20 cellular contexts compared by ENCODE assay signal in genomic region chr22:29787371-29787980, GRCh38. TPM values are rescaled to one million over a fixed set of nuclear protein-coding genes. Genes with fewer than 3 reads are reported as not detected.
A peak's percentile ranks its signal among the peaks of the same experiment; 100 is the strongest.
DNase-seq lines count a peak whose midpoint lies in the region; ATAC-seq and TF ChIP-seq lines count a peak whose summit lies in the region.
"Had no signal": no experiment of that assay in that cellular context is flagged by ENCODE, and none has a peak within 500 bp of the region (broad histone marks: within the 10 kb centered on the region; RNA-seq: fewer than 3 reads in every experiment).

No MANE protein-coding gene starts in this region.

- H3K27me3 ChIP-seq in osteoblast (ENCODE audit: insufficient read depth, low read length) (no peaks in the 10 kb centered on the region), left ventricle myocardium inferior (ENCODE audit: low read depth) (no peaks in the 10 kb centered on the region)
- H3K27me3 ChIP-seq: cardiac muscle cell had no signal

- H3K4me2 ChIP-seq in osteoblast (ENCODE audit: insufficient read depth, low read length), result no peak overlapping the region

- H3K4me1 ChIP-seq in osteoblast (ENCODE audit: insufficient read depth, low read length) (peaks cover 13% of the 10 kb centered on the region), left ventricle myocardium inferior (peaks cover 13% of the 10 kb centered on the region)

- no peak for DNase-seq in stimulated activated naive CD8-positive, alpha-beta T cell treated with anti-CD3 and anti-CD28 coated beads, Interleukin-15, Interleukin-2, amounts not matched to agents 100 U/mL and 50 U/mL, for 24 hours
- DNase-seq in stimulated activated naive CD8-positive, alpha-beta T cell treated with anti-CD3 and anti-CD28 coated beads, Interleukin-15, amount 100 ng/mL, for 72 hours, result no peak
- DNase-seq in endothelial cell (ENCODE audit: low spot score) (no peak), osteoblast (ENCODE audit: insufficient read length, low spot score, missing footprints) (peak; percentile 22), NCI-H2081 treated with DMSO at 0.1 percent for 48 hours (lab: John Stamatoyannopoulos, UW) (no peak), amygdala (lab: John Stamatoyannopoulos, UW) (no peak), left ventricle myocardium inferior (no peak)
- no peak for DNase-seq in stimulated activated CD4-positive, alpha-beta T cell treated with anti-CD3 and anti-CD28 coated beads, Interleukin-4, amount 100 ng/mL, for 1 hour
- DNase-seq: activated CD4-positive, alpha-beta memory T cell treated with anti-CD3 and anti-CD28 coated beads for 36 hours; activated T-cell treated with anti-CD3 and anti-CD28 coated beads, Interleukin-2, amount 50 U/mL, for 1 hour; C1 segment of cervical spinal cord; erythroblast; GF-D8; NCI-H446 treated with DMSO at 0.1 percent for 48 hours; stimulated activated CD8-positive, alpha-beta memory T cell treated with anti-CD3 and anti-CD28 coated beads, Interleukin-4, amount 100 ng/mL, for 48 hours; T-cell had no signal

- H3K79me2 ChIP-seq in osteoblast (ENCODE audit: insufficient read depth, low read length), result no peaks in the 10 kb centered on the region

- no peak overlapping the region for H3K27ac ChIP-seq in osteoblast (ENCODE audit: low read depth, low read length)
- H3K27ac ChIP-seq in left ventricle myocardium inferior (replicated peaks), result no peak overlapping the region
- H3K27ac ChIP-seq: cardiac muscle cell, thoracic aorta had no signal

- no peaks in the 10 kb centered on the region for H3K4me1 Mint-ChIP-seq in stimulated activated naive CD8-positive, alpha-beta T cell treated with anti-CD3 and anti-CD28 coated beads, Interleukin-15, amount 100 ng/mL, for 72 hours
- peaks cover 16% of the 10 kb centered on the region for H3K4me1 Mint-ChIP-seq in endothelial cell (ENCODE audit: unreplicated experiment)
- H3K4me1 Mint-ChIP-seq: T-cell had no signal

- peaks cover 44% of the 10 kb centered on the region for H3K36me3 ChIP-seq in osteoblast (ENCODE audit: insufficient read depth, low read length)
- H3K36me3 ChIP-seq in left ventricle myocardium inferior, result peaks cover 58% of the 10 kb centered on the region

- H3K4me3 Mint-ChIP-seq in stimulated activated naive CD8-positive, alpha-beta T cell treated with anti-CD3 and anti-CD28 coated beads, Interleukin-15, amount 100 ng/mL, for 72 hours, result no peak overlapping the region
- H3K4me3 Mint-ChIP-seq in endothelial cell (ENCODE audit: unreplicated experiment), result peak overlapping the region; percentile 21
- H3K4me3 Mint-ChIP-seq: activated CD4-positive, alpha-beta memory T cell treated with anti-CD3 and anti-CD28 coated beads for 36 hours; activated naive CD8-positive, alpha-beta T cell; T-cell had no signal

- no peak overlapping the region for H2AFZ ChIP-seq in osteoblast (ENCODE audit: low read length)

- ATAC-seq in stimulated activated naive CD8-positive, alpha-beta T cell treated with anti-CD3 and anti-CD28 coated beads, Interleukin-15, Interleukin-2, amounts not matched to agents 100 U/mL and 50 U/mL, for 24 hours, result peak; percentile 23
- no peak for ATAC-seq in stimulated activated naive CD8-positive, alpha-beta T cell treated with anti-CD3 and anti-CD28 coated beads, Interleukin-15, amount 100 ng/mL, for 72 hours
- ATAC-seq: Right ventricle myocardium inferior, T-cell had no signal

- no peaks in the 10 kb centered on the region for H4K20me1 ChIP-seq in osteoblast (ENCODE audit: insufficient read depth, low read length)

- TF ChIP-seq CTCF in endothelial cell (IDR thresholded peaks at IDR 0.05; ENCODE audit: unreplicated experiment), result no peak
- no peak for TF ChIP-seq CTCF in osteoblast (IDR thresholded peaks at IDR 0.05; ENCODE audit: extremely low read depth, low read depth, low read length)
- TF ChIP-seq CTCF in left ventricle myocardium inferior (IDR thresholded peaks at IDR 0.05; ENCODE audit: borderline replicate concordance), result no peak

- peaks cover 33% of the 10 kb centered on the region for H3K36me3 Mint-ChIP-seq in endothelial cell (ENCODE audit: low read depth, unreplicated experiment)

- H3K27ac Mint-ChIP-seq in stimulated activated naive CD8-positive, alpha-beta T cell treated with anti-CD3 and anti-CD28 coated beads, Interleukin-15, amount 100 ng/mL, for 72 hours, result no peak overlapping the region
- peak overlapping the region; percentile 1 for H3K27ac Mint-ChIP-seq in endothelial cell (ENCODE audit: unreplicated experiment)
- H3K27ac Mint-ChIP-seq: activated CD4-positive, alpha-beta memory T cell treated with anti-CD3 and anti-CD28 coated beads for 36 hours; activated naive CD8-positive, alpha-beta T cell; T-cell had no signal

- H3K9me3 ChIP-seq in osteoblast (ENCODE audit: low read depth, low read length) (no peaks in the 10 kb centered on the region), left ventricle myocardium inferior (replicated peaks) (no peaks in the 10 kb centered on the region)
- H3K9me3 ChIP-seq: thoracic aorta had no signal

- no peaks in the 10 kb centered on the region for H3K9me3 Mint-ChIP-seq in stimulated activated naive CD8-positive, alpha-beta T cell treated with anti-CD3 and anti-CD28 coated beads, Interleukin-15, amount 100 ng/mL, for 72 hours
- no peaks in the 10 kb centered on the region for H3K9me3 Mint-ChIP-seq in endothelial cell (ENCODE audit: unreplicated experiment)
- H3K9me3 Mint-ChIP-seq: activated CD4-positive, alpha-beta memory T cell treated with anti-CD3 and anti-CD28 coated beads for 36 hours; T-cell had no signal

- no peaks in the 10 kb centered on the region for H3K27me3 Mint-ChIP-seq in stimulated activated naive CD8-positive, alpha-beta T cell treated with anti-CD3 and anti-CD28 coated beads, Interleukin-15, amount 100 ng/mL, for 72 hours
- peaks cover 2% of the 10 kb centered on the region for H3K27me3 Mint-ChIP-seq in endothelial cell (ENCODE audit: unreplicated experiment)
- H3K27me3 Mint-ChIP-seq: activated CD4-positive, alpha-beta memory T cell treated with anti-CD3 and anti-CD28 coated beads for 36 hours; activated naive CD8-positive, alpha-beta T cell; T-cell had no signal

- no peak overlapping the region for H3K4me3 ChIP-seq in osteoblast (ENCODE audit: insufficient read depth, low read length)
- no peak overlapping the region for H3K4me3 ChIP-seq in left ventricle myocardium inferior
- H3K4me3 ChIP-seq: cardiac muscle cell, thoracic aorta had no signal

- intact Hi-C loops in left ventricle myocardium inferior (cut with micrococcal nuclease), result no loop called here

RNA-seq across cellular contexts. Expression of gene UQCR10, which starts 20.3 kb away (rescaled TPM):
- total RNA-seq in endothelial cell (ENCODE audit: unreplicated experiment) (84.6 TPM), osteoblast (43.0 and 52.1 TPM in 2 replicates), left ventricle myocardium inferior (403 TPM)

RNA-seq across cellular contexts. Expression of gene ZMAT5, which starts 20.7 kb away (rescaled TPM):
- total RNA-seq in endothelial cell (ENCODE audit: unreplicated experiment), result 20.2 TPM
- total RNA-seq in osteoblast, result 13.0 and 15.6 TPM in 2 replicates
- total RNA-seq in left ventricle myocardium inferior, result 20.6 TPM

RNA-seq across cellular contexts. Expression of gene ASCC2, which starts 50.6 kb away (rescaled TPM):
- total RNA-seq in endothelial cell (ENCODE audit: unreplicated experiment) (85.5 TPM), osteoblast (21.0 and 28.3 TPM in 2 replicates), left ventricle myocardium inferior (34.7 TPM)
